ENCODE assay signal across 10 cellular contexts in the genomic region with DNA sequence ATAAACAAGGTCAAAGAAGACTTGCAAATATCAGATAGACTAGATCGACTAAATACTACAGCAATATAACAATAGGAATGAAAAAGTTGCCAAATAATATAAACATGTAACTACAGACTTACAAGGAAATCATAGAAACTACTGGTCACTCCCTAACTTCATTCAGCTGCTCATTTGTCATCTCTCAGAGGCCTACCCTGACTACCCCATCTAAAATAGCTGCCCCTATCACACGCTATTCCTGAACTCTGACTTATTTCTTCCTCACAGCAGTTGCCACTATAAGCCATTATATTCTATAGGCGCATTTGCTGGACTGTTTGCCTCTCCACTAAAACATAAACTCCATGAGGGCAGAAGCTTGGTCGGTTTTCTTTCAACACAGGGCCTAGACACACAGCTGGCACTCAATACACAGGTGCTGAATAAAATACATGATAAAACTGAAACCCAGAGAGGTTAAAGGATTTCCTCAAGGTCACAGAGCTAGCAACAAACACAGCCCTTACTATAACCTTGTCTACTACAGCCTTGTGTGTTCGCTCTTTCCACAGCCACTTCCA. TPM values are rescaled to one million over a fixed set of nuclear protein-coding genes. Genes with fewer than 3 reads are reported as not detected.
DNase-seq lines count a peak whose midpoint lies in the region; ATAC-seq and TF ChIP-seq lines count a peak whose summit lies in the region.
"Had no signal": no experiment of that assay in that cellular context is flagged by ENCODE, and none has a peak within 500 bp of the region (broad histone marks: within the 10 kb centered on the region; RNA-seq: fewer than 3 reads in every experiment).

No MANE protein-coding gene starts in this region.

- ATAC-seq in left cardiac atrium, result no peak
- ATAC-seq in upper lobe of right lung, result no peak

- H3K9me3 Mint-ChIP-seq in activated naive CD8-positive, alpha-beta T cell treated with anti-CD3 and anti-CD28 coated beads for 36 hours, result no peaks in the 10 kb centered on the region
- H3K9me3 Mint-ChIP-seq in immature natural killer cell, result no peaks in the 10 kb centered on the region

- H3K27me3 ChIP-seq in left ventricle myocardium inferior (ENCODE audit: low read depth) (no peaks in the 10 kb centered on the region), upper lobe of right lung (no peaks in the 10 kb centered on the region)

- TF ChIP-seq CTCF in left ventricle myocardium inferior (IDR thresholded peaks at IDR 0.05; ENCODE audit: borderline replicate concordance) (no peak), upper lobe of right lung (IDR thresholded peaks at IDR 0.05) (no peak)

- peak overlapping the region; percentile 97 for H3K4me3 Mint-ChIP-seq in activated naive CD8-positive, alpha-beta T cell treated with anti-CD3 and anti-CD28 coated beads for 36 hours
- peak overlapping the region; percentile 88 to 98 (median 93) for H3K4me3 Mint-ChIP-seq in immature natural killer cell

- H3K27ac Mint-ChIP-seq in activated naive CD8-positive, alpha-beta T cell treated with anti-CD3 and anti-CD28 coated beads for 36 hours, result no peak overlapping the region
- H3K27ac Mint-ChIP-seq in immature natural killer cell, result peak overlapping the region; percentile 19 to 94 (median 89)

- peaks cover 48% of the 10 kb centered on the region for H3K4me1 Mint-ChIP-seq in activated naive CD8-positive, alpha-beta T cell treated with anti-CD3 and anti-CD28 coated beads for 36 hours
- H3K4me1 Mint-ChIP-seq in immature natural killer cell, result peaks cover 57 to 70% of the 10 kb centered on the region in 2 donors

- DNase-seq in left ventricle myocardium inferior (no peak), left cardiac atrium (no peak), immature natural killer cell (no peak), upper lobe of right lung (no peak), NOMO-1 (lab: John Stamatoyannopoulos, UW; ENCODE audit: unreplicated experiment in 2 of 2) (no peak), NCI-H526 treated with DMSO at 0.1 percent for 48 hours (lab: John Stamatoyannopoulos, UW) (no peak)
- DNase-seq in activated naive CD8-positive, alpha-beta T cell treated with anti-CD3 and anti-CD28 coated beads for 36 hours, result no peak
- DNase-seq in activated CD4-positive, CD25-positive, alpha-beta regulatory T cell (lab: John Stamatoyannopoulos, UW), result no peak
- DNase-seq: NCI-H1417; stimulated activated CD4-positive, alpha-beta T cell treated with anti-CD3 and anti-CD28 coated beads, Interleukin-15, amount 100 ng/mL, for 24 hours had no signal

- no peaks in the 10 kb centered on the region for H3K27me3 Mint-ChIP-seq in activated naive CD8-positive, alpha-beta T cell treated with anti-CD3 and anti-CD28 coated beads for 36 hours
- H3K27me3 Mint-ChIP-seq in immature natural killer cell (ENCODE audit: low read depth in 3 of 3), result peaks cover 6 to 13% (median 11%) of the 10 kb centered on the region in 3 donors

- H3K9me3 ChIP-seq in left ventricle myocardium inferior (replicated peaks) (no peaks in the 10 kb centered on the region), upper lobe of right lung (no peaks in the 10 kb centered on the region)

- intact Hi-C loops in left ventricle myocardium inferior (cut with micrococcal nuclease) (no loop called here), left cardiac atrium (cut with DNase I) (no loop called here), upper lobe of right lung (cut with DNase I) (no loop called here)

- peaks cover 10% of the 10 kb centered on the region for H3K36me3 Mint-ChIP-seq in activated naive CD8-positive, alpha-beta T cell treated with anti-CD3 and anti-CD28 coated beads for 36 hours
- peaks cover 0 to 5% (median 0%) of the 10 kb centered on the region in 3 donors for H3K36me3 Mint-ChIP-seq in immature natural killer cell

- peaks cover 81% of the 10 kb centered on the region for H3K4me1 ChIP-seq in left ventricle myocardium inferior
- peaks cover 26% of the 10 kb centered on the region for H3K4me1 ChIP-seq in upper lobe of right lung

- H3K27ac ChIP-seq in left ventricle myocardium inferior (replicated peaks) (peak overlapping the region; percentile 98), upper lobe of right lung (no peak overlapping the region)

- no peaks in the 10 kb centered on the region for H3K36me3 ChIP-seq in left ventricle myocardium inferior
- no peaks in the 10 kb centered on the region for H3K36me3 ChIP-seq in upper lobe of right lung

- H3K4me3 ChIP-seq in left ventricle myocardium inferior, result peak overlapping the region; percentile 100
- H3K4me3 ChIP-seq in upper lobe of right lung, result peak overlapping the region; percentile 90

RNA-seq across cellular contexts. Expression of a gene that starts 1.8 kb away (rescaled TPM):
- total RNA-seq in left ventricle myocardium inferior (55.2 TPM), left cardiac atrium (10 to 100 TPM; 33.8 to 35.3 TPM), upper lobe of right lung (33.1 TPM)
- 10 to 100 TPM; 30.8 TPM for total RNA-seq in activated naive CD8-positive, alpha-beta T cell treated with anti-CD3 and anti-CD28 coated beads for 36 hours
- polyA plus RNA-seq in immature natural killer cell, result 10 to 100 TPM in 2 of 3 donors, 1 to 10 TPM in 1; 9.1 to 20.6 (median 11.0) TPM
